ENCODE assay signal across 4 cellular contexts in the genomic region with DNA sequence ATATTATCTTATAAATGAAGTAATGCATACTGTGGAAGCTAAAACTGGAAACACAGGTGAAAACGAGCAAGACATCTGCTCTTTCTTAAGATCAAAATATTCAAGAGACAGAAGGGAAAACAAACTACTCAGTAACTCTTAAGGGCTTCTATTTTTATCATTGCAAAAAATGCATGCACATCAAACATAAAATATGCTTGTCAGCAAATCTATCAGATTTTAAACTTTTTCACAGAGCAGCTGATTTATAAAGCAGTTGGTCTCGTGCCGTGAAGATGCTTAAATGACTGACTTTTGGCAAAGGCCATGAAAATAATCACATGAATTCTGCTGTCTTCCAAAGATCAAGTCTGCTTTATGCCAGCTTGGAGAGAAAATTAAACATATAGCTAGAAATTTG.
TF ChIP-seq lines count a peak whose summit lies in the region.

No MANE protein-coding gene starts in this region.

TF ChIP-seq in HepG2, 621 proteins besides CTCF, POLR2A, EP300 and RAD21:
- TF ChIP-seq AGO1 (IDR thresholded peaks at IDR 0.05; ENCODE audit: low read depth, low read length, poor library complexity, severe bottlenecking) = no peak
- TF ChIP-seq MAFK (conservative IDR thresholded peaks at IDR 0.05 in 1 of 2, IDR thresholded peaks at IDR 0.05 in 1 of 2; ENCODE audit: low read length in 2 of 2) = peak; percentile 77 to 89
- TF ChIP-seq MAFF (IDR thresholded peaks at IDR 0.05; ENCODE audit: low read depth, low read length) = peak; percentile 85
TF ChIP-seq in HepG2: peak in this region for 2.

TF ChIP-seq in A549, 52 proteins besides CTCF, POLR2A, EP300 and RAD21:
- TF ChIP-seq RCOR1 (IDR thresholded peaks at IDR 0.05; ENCODE audit: low read depth, low read length) (no peak), MAFK (IDR thresholded peaks at IDR 0.05; ENCODE audit: partially characterized antibody) (peak; percentile 53), GATA3 (IDR thresholded peaks at IDR 0.05; ENCODE audit: borderline replicate concordance) (no peak), POLR2AphosphoS2 (conservative IDR thresholded peaks at IDR 0.05; ENCODE audit: low read length) (no peak)

TF ChIP-seq in IMR-90, 13 proteins besides CTCF, POLR2A, EP300 and RAD21:
- TF ChIP-seq MAFK (IDR thresholded peaks at IDR 0.05; ENCODE audit: low read depth, low read length) = peak; percentile 80
- no peak for TF ChIP-seq RCOR1 (IDR thresholded peaks at IDR 0.05; ENCODE audit: insufficient replicate concordance, low read length)

TF ChIP-seq in K562, 482 proteins besides CTCF, POLR2A, EP300 and RAD21 (continues in another document):
- TF ChIP-seq PHTF2 (CRISPR knock-in tag; IDR thresholded peaks at IDR 0.05) (no peak), SMARCB1 (IDR thresholded peaks at IDR 0.05; ENCODE audit: insufficient read length, low read depth) (no peak), ZBTB12 (CRISPR knock-in tag; IDR thresholded peaks at IDR 0.05) (no peak), PTRF (tag; IDR thresholded peaks at IDR 0.05) (no peak), TEAD4 (IDR thresholded peaks at IDR 0.05; ENCODE audit: low read length) (no peak), TEAD4 (CRISPR knock-in tag; IDR thresholded peaks at IDR 0.05; ENCODE audit: borderline replicate concordance) (no peak), HEY1 (CRISPR knock-in tag; IDR thresholded peaks at IDR 0.05; ENCODE audit: borderline replicate concordance) (no peak), C11orf30 (IDR thresholded peaks at IDR 0.05; ENCODE audit: low read depth) (peak; percentile 29; the same call in 1 of the 2 replicates), ZNF274 (IDR thresholded peaks at IDR 0.05; ENCODE audit: borderline replicate concordance, low read depth, low read length) (no peak), MAFK (IDR thresholded peaks at IDR 0.05; ENCODE audit: low read length) (peak; percentile 31; the same call in 1 of the 2 replicates), FOXJ3 (CRISPR knock-in tag; IDR thresholded peaks at IDR 0.05) (no peak), RBFOX2 (IDR thresholded peaks at IDR 0.05; ENCODE audit: low read depth, low read length) (no peak), NR4A1 (CRISPR knock-in tag; IDR thresholded peaks at IDR 0.05) (no peak), NR4A1 (tag; IDR thresholded peaks at IDR 0.05) (no peak), ZSCAN32 (CRISPR knock-in tag; IDR thresholded peaks at IDR 0.05) (no peak), POLR2AphosphoS2 (IDR thresholded peaks at IDR 0.05; ENCODE audit: low read length) (no peak), GABPB2 (CRISPR knock-in tag; conservative IDR thresholded peaks at IDR 0.05) (no peak), TARDBP (IDR thresholded peaks at IDR 0.05) (no peak), GTF2F1 (IDR thresholded peaks at IDR 0.05; ENCODE audit: low read depth, low read length) (no peak), UBTF (IDR thresholded peaks at IDR 0.05; ENCODE audit: borderline replicate concordance in 1 of 2, low read depth in 2 of 2, low read length in 2 of 2) (no peak), ZNF316 (IDR thresholded peaks at IDR 0.05) (peak; percentile 61)
- TF ChIP-seq, protein P1, sequence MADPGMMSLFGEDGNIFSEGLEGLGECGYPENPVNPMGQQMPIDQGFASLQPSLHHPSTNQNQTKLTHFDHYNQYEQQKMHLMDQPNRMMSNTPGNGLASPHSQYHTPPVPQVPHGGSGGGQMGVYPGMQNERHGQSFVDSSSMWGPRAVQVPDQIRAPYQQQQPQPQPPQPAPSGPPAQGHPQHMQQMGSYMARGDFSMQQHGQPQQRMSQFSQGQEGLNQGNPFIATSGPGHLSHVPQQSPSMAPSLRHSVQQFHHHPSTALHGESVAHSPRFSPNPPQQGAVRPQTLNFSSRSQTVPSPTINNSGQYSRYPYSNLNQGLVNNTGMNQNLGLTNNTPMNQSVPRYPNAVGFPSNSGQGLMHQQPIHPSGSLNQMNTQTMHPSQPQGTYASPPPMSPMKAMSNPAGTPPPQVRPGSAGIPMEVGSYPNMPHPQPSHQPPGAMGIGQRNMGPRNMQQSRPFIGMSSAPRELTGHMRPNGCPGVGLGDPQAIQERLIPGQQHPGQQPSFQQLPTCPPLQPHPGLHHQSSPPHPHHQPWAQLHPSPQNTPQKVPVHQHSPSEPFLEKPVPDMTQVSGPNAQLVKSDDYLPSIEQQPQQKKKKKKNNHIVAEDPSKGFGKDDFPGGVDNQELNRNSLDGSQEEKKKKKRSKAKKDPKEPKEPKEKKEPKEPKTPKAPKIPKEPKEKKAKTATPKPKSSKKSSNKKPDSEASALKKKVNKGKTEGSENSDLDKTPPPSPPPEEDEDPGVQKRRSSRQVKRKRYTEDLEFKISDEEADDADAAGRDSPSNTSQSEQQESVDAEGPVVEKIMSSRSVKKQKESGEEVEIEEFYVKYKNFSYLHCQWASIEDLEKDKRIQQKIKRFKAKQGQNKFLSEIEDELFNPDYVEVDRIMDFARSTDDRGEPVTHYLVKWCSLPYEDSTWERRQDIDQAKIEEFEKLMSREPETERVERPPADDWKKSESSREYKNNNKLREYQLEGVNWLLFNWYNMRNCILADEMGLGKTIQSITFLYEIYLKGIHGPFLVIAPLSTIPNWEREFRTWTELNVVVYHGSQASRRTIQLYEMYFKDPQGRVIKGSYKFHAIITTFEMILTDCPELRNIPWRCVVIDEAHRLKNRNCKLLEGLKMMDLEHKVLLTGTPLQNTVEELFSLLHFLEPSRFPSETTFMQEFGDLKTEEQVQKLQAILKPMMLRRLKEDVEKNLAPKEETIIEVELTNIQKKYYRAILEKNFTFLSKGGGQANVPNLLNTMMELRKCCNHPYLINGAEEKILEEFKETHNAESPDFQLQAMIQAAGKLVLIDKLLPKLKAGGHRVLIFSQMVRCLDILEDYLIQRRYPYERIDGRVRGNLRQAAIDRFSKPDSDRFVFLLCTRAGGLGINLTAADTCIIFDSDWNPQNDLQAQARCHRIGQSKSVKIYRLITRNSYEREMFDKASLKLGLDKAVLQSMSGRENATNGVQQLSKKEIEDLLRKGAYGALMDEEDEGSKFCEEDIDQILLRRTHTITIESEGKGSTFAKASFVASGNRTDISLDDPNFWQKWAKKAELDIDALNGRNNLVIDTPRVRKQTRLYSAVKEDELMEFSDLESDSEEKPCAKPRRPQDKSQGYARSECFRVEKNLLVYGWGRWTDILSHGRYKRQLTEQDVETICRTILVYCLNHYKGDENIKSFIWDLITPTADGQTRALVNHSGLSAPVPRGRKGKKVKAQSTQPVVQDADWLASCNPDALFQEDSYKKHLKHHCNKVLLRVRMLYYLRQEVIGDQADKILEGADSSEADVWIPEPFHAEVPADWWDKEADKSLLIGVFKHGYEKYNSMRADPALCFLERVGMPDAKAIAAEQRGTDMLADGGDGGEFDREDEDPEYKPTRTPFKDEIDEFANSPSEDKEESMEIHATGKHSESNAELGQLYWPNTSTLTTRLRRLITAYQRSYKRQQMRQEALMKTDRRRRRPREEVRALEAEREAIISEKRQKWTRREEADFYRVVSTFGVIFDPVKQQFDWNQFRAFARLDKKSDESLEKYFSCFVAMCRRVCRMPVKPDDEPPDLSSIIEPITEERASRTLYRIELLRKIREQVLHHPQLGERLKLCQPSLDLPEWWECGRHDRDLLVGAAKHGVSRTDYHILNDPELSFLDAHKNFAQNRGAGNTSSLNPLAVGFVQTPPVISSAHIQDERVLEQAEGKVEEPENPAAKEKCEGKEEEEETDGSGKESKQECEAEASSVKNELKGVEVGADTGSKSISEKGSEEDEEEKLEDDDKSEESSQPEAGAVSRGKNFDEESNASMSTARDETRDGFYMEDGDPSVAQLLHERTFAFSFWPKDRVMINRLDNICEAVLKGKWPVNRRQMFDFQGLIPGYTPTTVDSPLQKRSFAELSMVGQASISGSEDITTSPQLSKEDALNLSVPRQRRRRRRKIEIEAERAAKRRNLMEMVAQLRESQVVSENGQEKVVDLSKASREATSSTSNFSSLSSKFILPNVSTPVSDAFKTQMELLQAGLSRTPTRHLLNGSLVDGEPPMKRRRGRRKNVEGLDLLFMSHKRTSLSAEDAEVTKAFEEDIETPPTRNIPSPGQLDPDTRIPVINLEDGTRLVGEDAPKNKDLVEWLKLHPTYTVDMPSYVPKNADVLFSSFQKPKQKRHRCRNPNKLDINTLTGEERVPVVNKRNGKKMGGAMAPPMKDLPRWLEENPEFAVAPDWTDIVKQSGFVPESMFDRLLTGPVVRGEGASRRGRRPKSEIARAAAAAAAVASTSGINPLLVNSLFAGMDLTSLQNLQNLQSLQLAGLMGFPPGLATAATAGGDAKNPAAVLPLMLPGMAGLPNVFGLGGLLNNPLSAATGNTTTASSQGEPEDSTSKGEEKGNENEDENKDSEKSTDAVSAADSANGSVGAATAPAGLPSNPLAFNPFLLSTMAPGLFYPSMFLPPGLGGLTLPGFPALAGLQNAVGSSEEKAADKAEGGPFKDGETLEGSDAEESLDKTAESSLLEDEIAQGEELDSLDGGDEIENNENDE (IDR thresholded peaks at IDR 0.05; ENCODE audit: low read depth, low read length) = no peak
- TF ChIP-seq, protein P2, sequence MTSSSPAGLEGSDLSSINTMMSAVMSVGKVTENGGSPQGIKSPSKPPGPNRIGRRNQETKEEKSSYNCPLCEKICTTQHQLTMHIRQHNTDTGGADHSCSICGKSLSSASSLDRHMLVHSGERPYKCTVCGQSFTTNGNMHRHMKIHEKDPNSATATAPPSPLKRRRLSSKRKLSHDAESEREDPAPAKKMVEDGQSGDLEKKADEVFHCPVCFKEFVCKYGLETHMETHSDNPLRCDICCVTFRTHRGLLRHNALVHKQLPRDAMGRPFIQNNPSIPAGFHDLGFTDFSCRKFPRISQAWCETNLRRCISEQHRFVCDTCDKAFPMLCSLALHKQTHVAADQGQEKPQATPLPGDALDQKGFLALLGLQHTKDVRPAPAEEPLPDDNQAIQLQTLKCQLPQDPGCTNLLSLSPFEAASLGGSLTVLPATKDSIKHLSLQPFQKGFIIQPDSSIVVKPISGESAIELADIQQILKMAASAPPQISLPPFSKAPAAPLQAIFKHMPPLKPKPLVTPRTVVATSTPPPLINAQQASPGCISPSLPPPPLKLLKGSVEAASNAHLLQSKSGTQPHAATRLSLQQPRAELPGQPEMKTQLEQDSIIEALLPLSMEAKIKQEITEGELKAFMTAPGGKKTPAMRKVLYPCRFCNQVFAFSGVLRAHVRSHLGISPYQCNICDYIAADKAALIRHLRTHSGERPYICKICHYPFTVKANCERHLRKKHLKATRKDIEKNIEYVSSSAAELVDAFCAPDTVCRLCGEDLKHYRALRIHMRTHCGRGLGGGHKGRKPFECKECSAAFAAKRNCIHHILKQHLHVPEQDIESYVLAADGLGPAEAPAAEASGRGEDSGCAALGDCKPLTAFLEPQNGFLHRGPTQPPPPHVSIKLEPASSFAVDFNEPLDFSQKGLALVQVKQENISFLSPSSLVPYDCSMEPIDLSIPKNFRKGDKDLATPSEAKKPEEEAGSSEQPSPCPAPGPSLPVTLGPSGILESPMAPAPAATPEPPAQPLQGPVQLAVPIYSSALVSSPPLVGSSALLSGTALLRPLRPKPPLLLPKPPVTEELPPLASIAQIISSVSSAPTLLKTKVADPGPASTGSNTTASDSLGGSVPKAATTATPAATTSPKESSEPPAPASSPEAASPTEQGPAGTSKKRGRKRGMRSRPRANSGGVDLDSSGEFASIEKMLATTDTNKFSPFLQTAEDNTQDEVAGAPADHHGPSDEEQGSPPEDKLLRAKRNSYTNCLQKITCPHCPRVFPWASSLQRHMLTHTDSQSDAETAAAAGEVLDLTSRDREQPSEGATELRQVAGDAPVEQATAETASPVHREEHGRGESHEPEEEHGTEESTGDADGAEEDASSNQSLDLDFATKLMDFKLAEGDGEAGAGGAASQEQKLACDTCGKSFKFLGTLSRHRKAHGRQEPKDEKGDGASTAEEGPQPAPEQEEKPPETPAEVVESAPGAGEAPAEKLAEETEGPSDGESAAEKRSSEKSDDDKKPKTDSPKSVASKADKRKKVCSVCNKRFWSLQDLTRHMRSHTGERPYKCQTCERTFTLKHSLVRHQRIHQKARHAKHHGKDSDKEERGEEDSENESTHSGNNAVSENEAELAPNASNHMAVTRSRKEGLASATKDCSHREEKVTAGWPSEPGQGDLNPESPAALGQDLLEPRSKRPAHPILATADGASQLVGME (CRISPR knock-in tag; IDR thresholded peaks at IDR 0.05) = no peak
- TF ChIP-seq, protein P3, sequence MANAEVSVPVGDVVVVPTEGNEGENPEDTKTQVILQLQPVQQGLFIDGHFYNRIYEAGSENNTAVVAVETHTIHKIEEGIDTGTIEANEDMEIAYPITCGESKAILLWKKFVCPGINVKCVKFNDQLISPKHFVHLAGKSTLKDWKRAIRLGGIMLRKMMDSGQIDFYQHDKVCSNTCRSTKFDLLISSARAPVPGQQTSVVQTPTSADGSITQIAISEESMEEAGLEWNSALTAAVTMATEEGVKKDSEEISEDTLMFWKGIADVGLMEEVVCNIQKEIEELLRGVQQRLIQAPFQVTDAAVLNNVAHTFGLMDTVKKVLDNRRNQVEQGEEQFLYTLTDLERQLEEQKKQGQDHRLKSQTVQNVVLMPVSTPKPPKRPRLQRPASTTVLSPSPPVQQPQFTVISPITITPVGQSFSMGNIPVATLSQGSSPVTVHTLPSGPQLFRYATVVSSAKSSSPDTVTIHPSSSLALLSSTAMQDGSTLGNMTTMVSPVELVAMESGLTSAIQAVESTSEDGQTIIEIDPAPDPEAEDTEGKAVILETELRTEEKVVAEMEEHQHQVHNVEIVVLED (CRISPR knock-in tag; IDR thresholded peaks at IDR 0.05) = no peak
